8 cellular contexts compared by ENCODE assay signal in genomic region chr17:34980681-34981537, GRCh38. TPM values are rescaled to one million over a fixed set of nuclear protein-coding genes. Genes with fewer than 3 reads are reported as not detected.
A peak's percentile ranks its signal among the peaks of the same experiment; 100 is the strongest.
DNase-seq lines count a peak whose midpoint lies in the region; ATAC-seq and TF ChIP-seq lines count a peak whose summit lies in the region.

No MANE protein-coding gene starts in this region.

- TF ChIP-seq CTCF in LNCAP (IDR thresholded peaks at IDR 0.05) (peak; percentile 16; the same call in 1 of the 2 replicates), left ventricle myocardium inferior (IDR thresholded peaks at IDR 0.05; ENCODE audit: borderline replicate concordance) (peak; percentile 55), psoas muscle (IDR thresholded peaks at IDR 0.05) (peak; percentile 17)

- WGBS in adipose tissue, 3 donors, result 0 to 1% (median 1%) methylated on average over 44 to 69 of the region's 69 CpGs
- WGBS in psoas muscle, 3 donors, result 1% methylated on average over 23 to 69 of the region's 69 CpGs
- under 1% methylated on average over 69 of the region's 69 CpGs for WGBS in urinary bladder

- H3K36me3 ChIP-seq in left ventricle myocardium inferior (peaks cover 6% of the 10 kb centered on the region), psoas muscle (ENCODE audit: insufficient read depth in 1 of 2, low read depth in 1 of 2) (peaks cover 0 to 14% of the 10 kb centered on the region in 2 donors), urinary bladder (ENCODE audit: insufficient read depth) (peaks cover 5% of the 10 kb centered on the region)

- intact Hi-C loops in left ventricle myocardium inferior (cut with micrococcal nuclease) (no loop called here), psoas muscle (cut with DNase I) (loop anchor here in 1 of 2 donors (2.0 kb wide), 1 partner anchor 18 kb away; no protein-coding TSS in a partner anchor)

- H3K4me3 ChIP-seq in left ventricle myocardium inferior, result peak overlapping the region; percentile 99
- peak overlapping the region; percentile 98 for H3K4me3 ChIP-seq in psoas muscle
- peak overlapping the region; percentile 96 for H3K4me3 ChIP-seq in urinary bladder (ENCODE audit: low read depth, low read length)

- peak; percentile 63 for DNase-seq in GM04504 (ENCODE audit: low read depth)
- DNase-seq in H4 (ENCODE audit: low spot score), result peak; percentile 75
- peak; percentile 76 for DNase-seq in left ventricle myocardium inferior
- DNase-seq in psoas muscle, result peak; percentile 82 to 84

- ATAC-seq in SK-N-SH treated with all-trans-retinoic acid at 6 μM for 48 hours, result peak; percentile 93
- peak; percentile 85 to 89 (median 87) for ATAC-seq in psoas muscle

- H3K4me1 ChIP-seq in left ventricle myocardium inferior, result peaks cover 45% of the 10 kb centered on the region
- peaks cover 25% of the 10 kb centered on the region for H3K4me1 ChIP-seq in psoas muscle
- no peaks in the 10 kb centered on the region for H3K4me1 ChIP-seq in urinary bladder (ENCODE audit: insufficient read depth)

- H3K27me3 ChIP-seq in left ventricle myocardium inferior (ENCODE audit: low read depth) (no peaks in the 10 kb centered on the region), psoas muscle (ENCODE audit: insufficient read depth in 3 of 3, low read length in 2 of 3) (no peaks in the 10 kb centered on the region)

- H3K27ac ChIP-seq in adipose tissue (ENCODE audit: low read depth, low read length) (peak overlapping the region; percentile 90), left ventricle myocardium inferior (replicated peaks) (peak overlapping the region; percentile 99), psoas muscle (peak overlapping the region; percentile 99), urinary bladder (ENCODE audit: low read depth) (peak overlapping the region; percentile 99)

- H3K9me3 ChIP-seq in left ventricle myocardium inferior (replicated peaks), result no peaks in the 10 kb centered on the region
- H3K9me3 ChIP-seq in psoas muscle, result no peaks in the 10 kb centered on the region

TF ChIP-seq in SK-N-SH treated with all-trans-retinoic acid at 6 μM for 48 hours, 23 proteins besides CTCF, POLR2A, EP300 and RAD21:
- TF ChIP-seq ZFP30 (CRISPR knock-in tag; IDR thresholded peaks at IDR 0.05) (no peak), PATZ1 (CRISPR knock-in tag; IDR thresholded peaks at IDR 0.05; ENCODE audit: borderline replicate concordance) (no peak), RARB (CRISPR knock-in tag; IDR thresholded peaks at IDR 0.05) (no peak)
- TF ChIP-seq, protein P1, sequence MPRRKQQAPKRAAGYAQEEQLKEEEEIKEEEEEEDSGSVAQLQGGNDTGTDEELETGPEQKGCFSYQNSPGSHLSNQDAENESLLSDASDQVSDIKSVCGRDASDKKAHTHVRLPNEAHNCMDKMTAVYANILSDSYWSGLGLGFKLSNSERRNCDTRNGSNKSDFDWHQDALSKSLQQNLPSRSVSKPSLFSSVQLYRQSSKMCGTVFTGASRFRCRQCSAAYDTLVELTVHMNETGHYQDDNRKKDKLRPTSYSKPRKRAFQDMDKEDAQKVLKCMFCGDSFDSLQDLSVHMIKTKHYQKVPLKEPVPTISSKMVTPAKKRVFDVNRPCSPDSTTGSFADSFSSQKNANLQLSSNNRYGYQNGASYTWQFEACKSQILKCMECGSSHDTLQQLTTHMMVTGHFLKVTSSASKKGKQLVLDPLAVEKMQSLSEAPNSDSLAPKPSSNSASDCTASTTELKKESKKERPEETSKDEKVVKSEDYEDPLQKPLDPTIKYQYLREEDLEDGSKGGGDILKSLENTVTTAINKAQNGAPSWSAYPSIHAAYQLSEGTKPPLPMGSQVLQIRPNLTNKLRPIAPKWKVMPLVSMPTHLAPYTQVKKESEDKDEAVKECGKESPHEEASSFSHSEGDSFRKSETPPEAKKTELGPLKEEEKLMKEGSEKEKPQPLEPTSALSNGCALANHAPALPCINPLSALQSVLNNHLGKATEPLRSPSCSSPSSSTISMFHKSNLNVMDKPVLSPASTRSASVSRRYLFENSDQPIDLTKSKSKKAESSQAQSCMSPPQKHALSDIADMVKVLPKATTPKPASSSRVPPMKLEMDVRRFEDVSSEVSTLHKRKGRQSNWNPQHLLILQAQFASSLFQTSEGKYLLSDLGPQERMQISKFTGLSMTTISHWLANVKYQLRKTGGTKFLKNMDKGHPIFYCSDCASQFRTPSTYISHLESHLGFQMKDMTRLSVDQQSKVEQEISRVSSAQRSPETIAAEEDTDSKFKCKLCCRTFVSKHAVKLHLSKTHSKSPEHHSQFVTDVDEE (CRISPR knock-in tag; IDR thresholded peaks at IDR 0.05), result no peak

RNA-seq across cellular contexts. Expression of gene LIG3, which starts 0.6 kb away (rescaled TPM):
- 23.6 and 31.9 TPM in 2 replicates for total RNA-seq in H4 (2014; rRNA removed; shearing (Covaris generic))
- polyA plus RNA-seq in adipose tissue, result 10 to 100 TPM in 1 of 3 donors, 1 to 10 TPM in 2; 7.3 to 11.5 (median 8.0) TPM
- total RNA-seq in left ventricle myocardium inferior, result 16.5 TPM
- 10 to 100 TPM; 23.5 to 28.2 (median 26.2) TPM for total RNA-seq in psoas muscle
- 10 to 100 TPM; 11.5 to 17.6 (median 12.2) TPM for polyA plus RNA-seq in psoas muscle
- 28.4 TPM for total RNA-seq in urinary bladder
- 16.2 TPM for polyA plus RNA-seq in urinary bladder

RNA-seq across cellular contexts. Expression of gene ZNF830, which starts 19.6 kb away (rescaled TPM):
- total RNA-seq in H4 (2014; rRNA removed; shearing (Covaris generic)), result 10.8 and 11.1 TPM in 2 replicates
- 10 to 100 TPM in 1 of 3 donors, 1 to 10 TPM in 2; 5.0 to 10.6 (median 7.7) TPM for polyA plus RNA-seq in adipose tissue
- total RNA-seq in left ventricle myocardium inferior, result 9.0 TPM
- 10 to 100 TPM in 2 of 4 donors, 1 to 10 TPM in 2; 7.0 to 12.6 (median 10.6) TPM for total RNA-seq in psoas muscle
- polyA plus RNA-seq in psoas muscle, result 10 to 100 TPM in 1 of 3 donors, 1 to 10 TPM in 2; 7.2 to 13.6 (median 9.6) TPM
- total RNA-seq in urinary bladder, result 14.8 TPM
- 12.0 TPM for polyA plus RNA-seq in urinary bladder

RNA-seq across cellular contexts. Expression of gene CCT6B, which starts 19.6 kb away (rescaled TPM):
- 1.9 and 2.9 TPM in 2 replicates for total RNA-seq in H4 (2014; rRNA removed; shearing (Covaris generic))
- polyA plus RNA-seq in adipose tissue (1 to 10 TPM; 1.4 to 2.8 (median 1.5) TPM), psoas muscle (1 to 10 TPM in 2 of 3 donors, under 1 TPM in 1; 0.74 to 1.7 (median 1.2) TPM), urinary bladder (1.5 TPM)
- total RNA-seq in left ventricle myocardium inferior (2.6 TPM), psoas muscle (1 to 10 TPM; 2.4 to 5.2 (median 3.3) TPM), urinary bladder (8.3 TPM)

Comparison
In these comparisons a context has a peak if more than half of its experiments do, and no peak if none do; other contexts are left out.
1. Peak in every context shown above with its lines: DNase-seq, ATAC-seq, H3K4me3 ChIP-seq and H3K27ac ChIP-seq.